In the genomic region with DNA sequence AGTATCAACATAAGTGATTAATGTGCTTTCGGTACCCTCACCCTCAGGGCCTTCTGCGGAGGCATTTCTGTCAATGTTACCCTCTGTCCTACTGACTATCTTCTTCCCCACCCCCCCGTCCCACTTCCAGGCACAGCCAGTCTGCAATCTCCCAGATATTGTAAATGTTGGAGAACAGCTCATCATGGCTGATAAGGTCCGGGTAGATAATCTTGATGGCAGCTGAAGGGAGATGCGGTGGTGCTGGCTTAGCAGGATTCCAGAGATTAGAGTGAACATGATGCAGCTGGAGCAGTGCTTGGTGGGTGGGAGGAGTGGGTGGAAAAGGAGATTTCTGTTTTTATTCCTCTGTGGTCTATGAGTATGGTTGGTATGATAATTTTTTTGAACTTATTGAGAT, we compare ENCODE assay signal across 27 cellular contexts. TPM values are rescaled to one million over a fixed set of nuclear protein-coding genes. Genes with fewer than 3 reads are reported as not detected.
"Had no signal": no experiment of that assay in that cellular context is flagged by ENCODE, and none has a peak within 500 bp of the region (broad histone marks: within the 10 kb centered on the region; RNA-seq: fewer than 3 reads in every experiment).

No MANE protein-coding gene starts in this region.

- H3K79me2 ChIP-seq: hepatocyte had no signal

- H3K4me3 ChIP-seq: coronary artery, dorsolateral prefrontal cortex, gastroesophageal sphincter, hepatocyte, pancreas, psoas muscle, suprapubic skin, tibial nerve had no signal

- H2AFZ ChIP-seq: hepatocyte had no signal

- H3K27me3 ChIP-seq: brain microvascular endothelial cell, dorsolateral prefrontal cortex, gastroesophageal sphincter, hepatocyte, pancreas, suprapubic skin, tibial nerve had no signal

- H3K9me3 ChIP-seq: pancreas, suprapubic skin had no signal

- FAIRE-seq: pancreas had no signal

- H3K4me1 ChIP-seq: gastroesophageal sphincter, pancreas, psoas muscle, suprapubic skin, tibial nerve had no signal

- DNase-seq: activated CD4-positive, alpha-beta T cell treated with anti-CD3 and anti-CD28 coated beads for 4 hours; activated CD4-positive, alpha-beta T cell treated with anti-CD3 and anti-CD28 coated beads, Interleukin-2, amount 50 U/mL, for 4 hours; activated CD4-positive, CD25-positive, alpha-beta regulatory T cell; activated naive CD4-positive, alpha-beta T cell; activated T-cell treated with anti-CD3 and anti-CD28 coated beads for 4 hours; activated T-cell treated with anti-CD3 and anti-CD28 coated beads, Interleukin-2, amount 50 U/mL, for 72 hours; aorta; brain microvascular endothelial cell; dorsolateral prefrontal cortex; effector memory CD4-positive, alpha-beta T cell; immature natural killer cell; midbrain; naive thymus-derived CD4-positive, alpha-beta T cell; nucleus accumbens; pancreas; psoas muscle; stimulated activated CD4-positive, alpha-beta T cell treated with anti-CD3 and anti-CD28 coated beads, Interleukin-15, amount 100 ng/mL, for 24 hours; stimulated activated CD4-positive, alpha-beta T cell treated with anti-CD3 and anti-CD28 coated beads, Interleukin-2, amount 100 ng/mL, for 24 hours; stimulated activated naive B cell treated with anti-CD40 and anti-IgM and Interleukin-4, amounts not matched to agents 10 μg/mL and 1 μg/mL and 100 μg/mL, for 72 hours had no signal

- H3K36me3 ChIP-seq: brain microvascular endothelial cell, pancreas, suprapubic skin had no signal

- ATAC-seq: activated T-cell treated with anti-CD3 and anti-CD28 coated beads, Interleukin-2, amount 50 U/mL, for 72 hours; gastroesophageal sphincter; naive thymus-derived CD4-positive, alpha-beta T cell; pancreas; psoas muscle; stimulated activated naive B cell treated with anti-CD40 and anti-IgM and Interleukin-4, amounts not matched to agents 10 μg/mL and 1 μg/mL and 100 μg/mL, for 72 hours had no signal

- H3K27ac ChIP-seq: brain microvascular endothelial cell, coronary artery, dorsolateral prefrontal cortex, gastroesophageal sphincter, hepatocyte, pancreas, psoas muscle, suprapubic skin, tibial nerve had no signal

- H3K4me2 ChIP-seq: hepatocyte had no signal

RNA-seq across cellular contexts. Expression of gene GTF2A1L, which starts 15.5 kb away (rescaled TPM):
- total RNA-seq: activated naive CD4-positive, alpha-beta T cell treated with anti-CD3 and anti-CD28 coated beads, Interleukin-2, amount 50 U/mL, for 72 hours; activated T-cell treated with anti-CD3 and anti-CD28 coated beads, Interleukin-2, amount 50 U/mL, for 72 hours; aorta; epithelial cell of proximal tubule; naive thymus-derived CD4-positive, alpha-beta T cell; T-helper 1 cell treated with Interleukin-12 subunit alpha and Interleukin-12 subunit beta and Interleukin-4 antibody, amounts not matched to agents 30 ng/mL and 1 ng/mL, for 36 hours had no signal
- polyA plus RNA-seq: immature natural killer cell; naive thymus-derived CD4-positive, alpha-beta T cell had no signal
